In the genomic region with DNA sequence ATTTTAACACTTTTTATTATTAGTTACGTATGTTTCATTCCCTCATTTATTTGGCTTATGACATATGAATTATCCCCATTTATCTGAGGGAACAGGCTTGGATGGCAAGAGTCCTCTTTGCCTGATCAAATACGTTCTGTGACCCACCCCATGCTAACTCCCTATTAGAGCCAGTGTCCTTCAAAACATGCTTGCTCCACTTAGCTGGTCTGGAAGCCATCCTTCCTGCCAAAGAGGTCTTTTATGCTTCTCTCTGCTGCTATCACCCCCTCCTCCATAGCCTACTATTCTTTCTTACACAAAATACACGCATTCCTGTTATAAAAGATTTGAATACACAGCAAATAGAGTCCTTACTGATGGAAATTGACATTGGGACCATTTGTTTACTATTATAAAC, we compare ENCODE assay signal across 1 cellular context.
TF ChIP-seq lines count a peak whose summit lies in the region.

No MANE protein-coding gene starts in this region.

TF ChIP-seq in GM23338, 12 proteins besides CTCF, POLR2A, EP300 and RAD21 (continued from another document):
- TF ChIP-seq, protein P1, sequence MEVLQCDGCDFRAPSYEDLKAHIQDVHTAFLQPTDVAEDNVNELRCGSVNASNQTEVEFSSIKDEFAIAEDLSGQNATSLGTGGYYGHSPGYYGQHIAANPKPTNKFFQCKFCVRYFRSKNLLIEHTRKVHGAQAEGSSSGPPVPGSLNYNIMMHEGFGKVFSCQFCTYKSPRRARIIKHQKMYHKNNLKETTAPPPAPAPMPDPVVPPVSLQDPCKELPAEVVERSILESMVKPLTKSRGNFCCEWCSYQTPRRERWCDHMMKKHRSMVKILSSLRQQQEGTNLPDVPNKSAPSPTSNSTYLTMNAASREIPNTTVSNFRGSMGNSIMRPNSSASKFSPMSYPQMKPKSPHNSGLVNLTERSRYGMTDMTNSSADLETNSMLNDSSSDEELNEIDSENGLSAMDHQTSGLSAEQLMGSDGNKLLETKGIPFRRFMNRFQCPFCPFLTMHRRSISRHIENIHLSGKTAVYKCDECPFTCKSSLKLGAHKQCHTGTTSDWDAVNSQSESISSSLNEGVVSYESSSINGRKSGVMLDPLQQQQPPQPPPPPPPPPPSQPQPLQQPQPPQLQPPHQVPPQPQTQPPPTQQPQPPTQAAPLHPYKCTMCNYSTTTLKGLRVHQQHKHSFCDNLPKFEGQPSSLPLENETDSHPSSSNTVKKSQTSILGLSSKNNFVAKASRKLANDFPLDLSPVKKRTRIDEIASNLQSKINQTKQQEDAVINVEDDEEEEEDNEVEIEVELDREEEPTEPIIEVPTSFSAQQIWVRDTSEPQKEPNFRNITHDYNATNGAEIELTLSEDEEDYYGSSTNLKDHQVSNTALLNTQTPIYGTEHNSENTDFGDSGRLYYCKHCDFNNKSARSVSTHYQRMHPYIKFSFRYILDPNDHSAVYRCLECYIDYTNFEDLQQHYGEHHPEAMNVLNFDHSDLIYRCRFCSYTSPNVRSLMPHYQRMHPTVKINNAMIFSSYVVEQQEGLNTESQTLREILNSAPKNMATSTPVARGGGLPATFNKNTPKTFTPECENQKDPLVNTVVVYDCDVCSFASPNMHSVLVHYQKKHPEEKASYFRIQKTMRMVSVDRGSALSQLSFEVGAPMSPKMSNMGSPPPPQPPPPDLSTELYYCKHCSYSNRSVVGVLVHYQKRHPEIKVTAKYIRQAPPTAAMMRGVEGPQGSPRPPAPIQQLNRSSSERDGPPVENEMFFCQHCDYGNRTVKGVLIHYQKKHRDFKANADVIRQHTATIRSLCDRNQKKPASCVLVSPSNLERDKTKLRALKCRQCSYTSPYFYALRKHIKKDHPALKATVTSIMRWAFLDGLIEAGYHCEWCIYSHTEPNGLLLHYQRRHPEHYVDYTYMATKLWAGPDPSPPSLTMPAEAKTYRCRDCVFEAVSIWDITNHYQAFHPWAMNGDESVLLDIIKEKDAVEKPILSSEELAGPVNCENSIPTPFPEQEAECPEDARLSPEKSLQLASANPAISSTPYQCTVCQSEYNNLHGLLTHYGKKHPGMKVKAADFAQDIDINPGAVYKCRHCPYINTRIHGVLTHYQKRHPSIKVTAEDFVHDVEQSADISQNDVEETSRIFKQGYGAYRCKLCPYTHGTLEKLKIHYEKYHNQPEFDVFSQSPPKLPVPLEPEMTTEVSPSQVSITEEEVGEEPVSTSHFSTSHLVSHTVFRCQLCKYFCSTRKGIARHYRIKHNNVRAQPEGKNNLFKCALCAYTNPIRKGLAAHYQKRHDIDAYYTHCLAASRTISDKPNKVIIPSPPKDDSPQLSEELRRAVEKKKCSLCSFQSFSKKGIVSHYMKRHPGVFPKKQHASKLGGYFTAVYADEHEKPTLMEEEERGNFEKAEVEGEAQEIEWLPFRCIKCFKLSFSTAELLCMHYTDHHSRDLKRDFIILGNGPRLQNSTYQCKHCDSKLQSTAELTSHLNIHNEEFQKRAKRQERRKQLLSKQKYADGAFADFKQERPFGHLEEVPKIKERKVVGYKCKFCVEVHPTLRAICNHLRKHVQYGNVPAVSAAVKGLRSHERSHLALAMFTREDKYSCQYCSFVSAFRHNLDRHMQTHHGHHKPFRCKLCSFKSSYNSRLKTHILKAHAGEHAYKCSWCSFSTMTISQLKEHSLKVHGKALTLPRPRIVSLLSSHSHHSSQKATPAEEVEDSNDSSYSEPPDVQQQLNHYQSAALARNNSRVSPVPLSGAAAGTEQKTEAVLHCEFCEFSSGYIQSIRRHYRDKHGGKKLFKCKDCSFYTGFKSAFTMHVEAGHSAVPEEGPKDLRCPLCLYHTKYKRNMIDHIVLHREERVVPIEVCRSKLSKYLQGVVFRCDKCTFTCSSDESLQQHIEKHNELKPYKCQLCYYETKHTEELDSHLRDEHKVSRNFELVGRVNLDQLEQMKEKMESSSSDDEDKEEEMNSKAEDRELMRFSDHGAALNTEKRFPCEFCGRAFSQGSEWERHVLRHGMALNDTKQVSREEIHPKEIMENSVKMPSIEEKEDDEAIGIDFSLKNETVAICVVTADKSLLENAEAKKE (CRISPR knock-in tag; IDR thresholded peaks at IDR 0.05) = no peak
- TF ChIP-seq JUNB (IDR thresholded peaks at IDR 0.05; ENCODE audit: unreplicated experiment) (no peak), STAT1 (IDR thresholded peaks at IDR 0.05; ENCODE audit: unreplicated experiment) (no peak), EZH2 (IDR thresholded peaks at IDR 0.05; ENCODE audit: low read depth, unreplicated experiment) (no peak), POLR2AphosphoS5 (IDR thresholded peaks at IDR 0.05; ENCODE audit: low read depth) (no peak), CREB1 (CRISPR knock-in tag; IDR thresholded peaks at IDR 0.05; ENCODE audit: low read depth) (no peak), NANOG (IDR thresholded peaks at IDR 0.05; ENCODE audit: borderline replicate concordance) (no peak), EZH2phosphoT487 (IDR thresholded peaks at IDR 0.05; ENCODE audit: unreplicated experiment) (no peak)
- TF ChIP-seq, protein P2, sequence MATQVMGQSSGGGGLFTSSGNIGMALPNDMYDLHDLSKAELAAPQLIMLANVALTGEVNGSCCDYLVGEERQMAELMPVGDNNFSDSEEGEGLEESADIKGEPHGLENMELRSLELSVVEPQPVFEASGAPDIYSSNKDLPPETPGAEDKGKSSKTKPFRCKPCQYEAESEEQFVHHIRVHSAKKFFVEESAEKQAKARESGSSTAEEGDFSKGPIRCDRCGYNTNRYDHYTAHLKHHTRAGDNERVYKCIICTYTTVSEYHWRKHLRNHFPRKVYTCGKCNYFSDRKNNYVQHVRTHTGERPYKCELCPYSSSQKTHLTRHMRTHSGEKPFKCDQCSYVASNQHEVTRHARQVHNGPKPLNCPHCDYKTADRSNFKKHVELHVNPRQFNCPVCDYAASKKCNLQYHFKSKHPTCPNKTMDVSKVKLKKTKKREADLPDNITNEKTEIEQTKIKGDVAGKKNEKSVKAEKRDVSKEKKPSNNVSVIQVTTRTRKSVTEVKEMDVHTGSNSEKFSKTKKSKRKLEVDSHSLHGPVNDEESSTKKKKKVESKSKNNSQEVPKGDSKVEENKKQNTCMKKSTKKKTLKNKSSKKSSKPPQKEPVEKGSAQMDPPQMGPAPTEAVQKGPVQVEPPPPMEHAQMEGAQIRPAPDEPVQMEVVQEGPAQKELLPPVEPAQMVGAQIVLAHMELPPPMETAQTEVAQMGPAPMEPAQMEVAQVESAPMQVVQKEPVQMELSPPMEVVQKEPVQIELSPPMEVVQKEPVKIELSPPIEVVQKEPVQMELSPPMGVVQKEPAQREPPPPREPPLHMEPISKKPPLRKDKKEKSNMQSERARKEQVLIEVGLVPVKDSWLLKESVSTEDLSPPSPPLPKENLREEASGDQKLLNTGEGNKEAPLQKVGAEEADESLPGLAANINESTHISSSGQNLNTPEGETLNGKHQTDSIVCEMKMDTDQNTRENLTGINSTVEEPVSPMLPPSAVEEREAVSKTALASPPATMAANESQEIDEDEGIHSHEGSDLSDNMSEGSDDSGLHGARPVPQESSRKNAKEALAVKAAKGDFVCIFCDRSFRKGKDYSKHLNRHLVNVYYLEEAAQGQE (IDR thresholded peaks at IDR 0.05; ENCODE audit: unreplicated experiment) = no peak
- TF ChIP-seq, protein P3, sequence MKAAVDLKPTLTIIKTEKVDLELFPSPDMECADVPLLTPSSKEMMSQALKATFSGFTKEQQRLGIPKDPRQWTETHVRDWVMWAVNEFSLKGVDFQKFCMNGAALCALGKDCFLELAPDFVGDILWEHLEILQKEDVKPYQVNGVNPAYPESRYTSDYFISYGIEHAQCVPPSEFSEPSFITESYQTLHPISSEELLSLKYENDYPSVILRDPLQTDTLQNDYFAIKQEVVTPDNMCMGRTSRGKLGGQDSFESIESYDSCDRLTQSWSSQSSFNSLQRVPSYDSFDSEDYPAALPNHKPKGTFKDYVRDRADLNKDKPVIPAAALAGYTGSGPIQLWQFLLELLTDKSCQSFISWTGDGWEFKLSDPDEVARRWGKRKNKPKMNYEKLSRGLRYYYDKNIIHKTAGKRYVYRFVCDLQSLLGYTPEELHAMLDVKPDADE (IDR thresholded peaks at IDR 0.05) = no peak
